In genomic region chr14:32078030-32078793, GRCh38 we compare ENCODE assay signal across 8 cellular contexts. TPM values are rescaled to one million over a fixed set of nuclear protein-coding genes. Genes with fewer than 3 reads are reported as not detected.
DNase-seq lines count a peak whose midpoint lies in the region; ATAC-seq and TF ChIP-seq lines count a peak whose summit lies in the region.

No MANE protein-coding gene starts in this region.

- H3K79me2 ChIP-seq in H9 (ENCODE audit: insufficient read depth, low read length) = peaks cover 9% of the 10 kb centered on the region; the same call in 1 of the 2 replicates
- H3K79me2 ChIP-seq in trophoblast cell (ENCODE audit: control insufficient read depth, insufficient read depth, low read length, poor library complexity) = peaks cover 19% of the 10 kb centered on the region

- H2BK5ac ChIP-seq in H9 (ENCODE audit: insufficient read length, low read length) (no peak overlapping the region), trophoblast cell (ENCODE audit: low read depth, low read length, poor library complexity) (peak overlapping the region; percentile 93)

- H2BK120ac ChIP-seq in H9 (ENCODE audit: low read depth, low read length, poor library complexity, severe bottlenecking) = no peak overlapping the region
- peak overlapping the region; percentile 57 for H2BK120ac ChIP-seq in trophoblast cell (ENCODE audit: insufficient read depth, low read length, poor library complexity)

- H3K4me3 ChIP-seq in adrenal gland (peak overlapping the region; percentile 42 to 95 (median 76)), left ventricle myocardium inferior (peak overlapping the region; percentile 94), trophoblast cell (ENCODE audit: low read depth, low read length) (peak overlapping the region; percentile 100)

- H3K9ac ChIP-seq in H9 (ENCODE audit: extremely low read depth, insufficient read length, low read length) = peak overlapping the region; percentile 75
- peak overlapping the region; percentile 95 for H3K9ac ChIP-seq in trophoblast cell (ENCODE audit: low read length)

- peak overlapping the region; percentile 82; the same call in 1 of the 2 replicates for H3K14ac ChIP-seq in H9 (ENCODE audit: insufficient read depth, low read length)
- peak overlapping the region; percentile 80 for H3K14ac ChIP-seq in trophoblast cell (ENCODE audit: low read length)

- no peak overlapping the region for H3K18ac ChIP-seq in H9 (ENCODE audit: insufficient read length, low read depth, low read length)
- H3K18ac ChIP-seq in trophoblast cell (ENCODE audit: low read length) = peak overlapping the region; percentile 83

- H3K27ac ChIP-seq in H9 (ENCODE audit: insufficient read length, low read depth, low read length) (no peak overlapping the region), adrenal gland (peak overlapping the region; percentile 84 to 99 (median 99)), left ventricle myocardium inferior (replicated peaks) (peak overlapping the region; percentile 99), trophoblast cell (ENCODE audit: low read depth, low read length) (peak overlapping the region; percentile 94)

- H4K91ac ChIP-seq in H9 (ENCODE audit: insufficient read length, low read depth, low read length) (no peak overlapping the region), trophoblast cell (ENCODE audit: low read depth, low read length) (peak overlapping the region; percentile 78)

- H3K4me1 Mint-ChIP-seq in H9 = peaks cover 38 to 40% of the 10 kb centered on the region in 2 experiments

- intact Hi-C loops in adrenal gland (cut with DNase I) (loop anchor here in 1 of 2 donors (5.0 to 10.0 kb wide), 3 partner anchors 124 to 477 kb away; partner anchors contain the start of genes RNU6-7 and RNU6-8), left ventricle myocardium inferior (cut with micrococcal nuclease) (loop anchor here (5.0 to 10.0 kb wide), 2 partner anchors 124 to 663 kb away; partner anchors contain the start of genes RNU6-7 and RNU6-8)

- H3K4me3 Mint-ChIP-seq in H9 = peak overlapping the region; percentile 96 to 98

- H3K79me1 ChIP-seq in H9 (ENCODE audit: insufficient read depth, low read depth, low read length, poor library complexity, severe bottlenecking) = no peaks in the 10 kb centered on the region
- H3K79me1 ChIP-seq in trophoblast cell (ENCODE audit: low read length) = peaks cover 17% of the 10 kb centered on the region

- no peaks in the 10 kb centered on the region for H3K27me3 ChIP-seq in H9 (ENCODE audit: insufficient read depth, low read length)
- no peaks in the 10 kb centered on the region for H3K27me3 ChIP-seq in adrenal gland
- H3K27me3 ChIP-seq in left ventricle myocardium inferior (ENCODE audit: low read depth) = no peaks in the 10 kb centered on the region
- H3K27me3 ChIP-seq in trophoblast cell (ENCODE audit: insufficient read depth, low read length) = no peaks in the 10 kb centered on the region

- H3K9me3 Mint-ChIP-seq in H9 = no peaks in the 10 kb centered on the region; a peak in 1 of 5 replicates

- H3K23ac ChIP-seq in H9 (ENCODE audit: insufficient read length, low read depth, low read length) (no peak overlapping the region), trophoblast cell (ENCODE audit: low read length) (no peak overlapping the region)

- peak overlapping the region; percentile 94 to 99 (median 96) for H3K27ac Mint-ChIP-seq in H9

- H2AK5ac ChIP-seq in H9 (ENCODE audit: insufficient read length, low read length) = no peak overlapping the region
- no peak overlapping the region for H2AK5ac ChIP-seq in trophoblast cell (ENCODE audit: low read length)

- H4K8ac ChIP-seq in H9 (replicated peaks; ENCODE audit: insufficient read length, low read depth, low read length) = no peak overlapping the region
- no peak overlapping the region for H4K8ac ChIP-seq in trophoblast cell (ENCODE audit: low read depth, low read length)

- no peak for ATAC-seq in GM21619 (IDR thresholded peaks at IDR 0.05; ENCODE audit: unreplicated experiment)

- no peak overlapping the region for H3K56ac ChIP-seq in H9 (ENCODE audit: insufficient read length, low read depth, low read length)

- TF ChIP-seq POLR2A in adrenal gland (IDR thresholded peaks at IDR 0.05) = peak in 1 of 2 donors; percentile 53

- H3T11ph ChIP-seq in H9 (ENCODE audit: low read length) = no peak overlapping the region

- H4K20me1 ChIP-seq in H9 (ENCODE audit: control insufficient read depth, insufficient read depth, insufficient read length) = no peaks in the 10 kb centered on the region

- H2BK12ac ChIP-seq in H9 (ENCODE audit: insufficient read length, low read depth, low read length) = no peak overlapping the region
- no peak overlapping the region for H2BK12ac ChIP-seq in trophoblast cell (ENCODE audit: low read length)

- no peak overlapping the region for H4K5ac ChIP-seq in H9 (ENCODE audit: insufficient read length, low read depth, low read length)

- H3K36me3 ChIP-seq in adrenal gland (replicated peaks in 1 of 2) = no peaks in the 10 kb centered on the region
- H3K36me3 ChIP-seq in left ventricle myocardium inferior = no peaks in the 10 kb centered on the region
- H3K36me3 ChIP-seq in trophoblast cell (ENCODE audit: control insufficient read depth in 1 of 2, insufficient read depth in 2 of 2, low read length in 2 of 2) = no peaks in the 10 kb centered on the region

- no peaks in the 10 kb centered on the region; a peak in 1 of 7 replicates for H3K36me3 Mint-ChIP-seq in H9 (ENCODE audit: insufficient read depth in 1 of 3, low read depth in 3 of 3)

- peak; percentile 34 for DNase-seq in DMS153 (lab: John Stamatoyannopoulos, UW)
- DNase-seq in H9 = no peak
- DNase-seq in NCI-H345 treated with DMSO at 0.1 percent for 48 hours (lab: John Stamatoyannopoulos, UW; ENCODE audit: unreplicated experiment) = peak; percentile 43
- peak in 6 of 7 donors; percentile 22 to 62 (median 42) for DNase-seq in adrenal gland
- DNase-seq in left ventricle myocardium inferior = peak; percentile 33
- no peak for DNase-seq in trophoblast cell
- no peak for DNase-seq in hepatic stellate cell (ENCODE audit: low spot score)

- H3K27me3 Mint-ChIP-seq in H9 (ENCODE audit: low read depth) = no peaks in the 10 kb centered on the region

- H3K4ac ChIP-seq in H9 (ENCODE audit: low read depth, low read length) = no peak overlapping the region
- H3K4ac ChIP-seq in trophoblast cell (ENCODE audit: low read depth, low read length) = peak overlapping the region; percentile 81

- H3K4me2 ChIP-seq in H9 (ENCODE audit: insufficient read depth, insufficient read length, low read length) (peak overlapping the region; percentile 76), trophoblast cell (ENCODE audit: low read length) (peak overlapping the region; percentile 60)

- peaks cover 11% of the 10 kb centered on the region for H3K23me2 ChIP-seq in H9 (ENCODE audit: insufficient read length, low read depth, low read length, poor library complexity, severe bottlenecking)

- TF ChIP-seq CTCF in H9 (conservative IDR thresholded peaks at IDR 0.05) (no peak), adrenal gland (IDR thresholded peaks at IDR 0.05) (no peak), left ventricle myocardium inferior (IDR thresholded peaks at IDR 0.05; ENCODE audit: borderline replicate concordance) (no peak)

- no peak overlapping the region for H2BK20ac ChIP-seq in H9 (ENCODE audit: low read depth, low read length, poor library complexity, severe bottlenecking)

- H2AFZ ChIP-seq in H9 (ENCODE audit: low read length) = no peak overlapping the region
- H2AFZ ChIP-seq in trophoblast cell (ENCODE audit: insufficient read depth, low read length, poor library complexity) = peak overlapping the region; percentile 38

- H4K12ac ChIP-seq in trophoblast cell (ENCODE audit: low read depth, low read length) = no peak overlapping the region

- H2BK15ac ChIP-seq in H9 (ENCODE audit: low read depth, low read length) = no peak overlapping the region

- no CpG with 5 or more reads among the region's 27 CpGs for WGBS in H9 (ENCODE audit: extremely low coverage, insufficient read length, low lambda C conversion rate)
- WGBS in adrenal gland, 4 donors = 1 to 3% (median 2%) methylated on average over 27 of the region's 27 CpGs
- no CpG with 5 or more reads among the region's 27 CpGs for WGBS in trophoblast cell (ENCODE audit: extremely low coverage, insufficient coverage, insufficient read length)

- H3K4me1 ChIP-seq in H9 (ENCODE audit: insufficient read depth, low read length) (no peaks in the 10 kb centered on the region; the same call in 1 of the 2 replicates), adrenal gland (replicated peaks in 1 of 2) (peaks cover 4 to 50% of the 10 kb centered on the region in 2 donors), left ventricle myocardium inferior (peaks cover 88% of the 10 kb centered on the region), trophoblast cell (ENCODE audit: control insufficient read depth in 1 of 2, insufficient read depth in 2 of 2, low read length in 2 of 2) (peaks cover 3% of the 10 kb centered on the region in 2 experiments)

- H3K9me3 ChIP-seq in H9 (ENCODE audit: control insufficient read depth, low read depth, low read length) = no peaks in the 10 kb centered on the region
- no peaks in the 10 kb centered on the region for H3K9me3 ChIP-seq in adrenal gland (replicated peaks in 1 of 3)
- H3K9me3 ChIP-seq in left ventricle myocardium inferior (replicated peaks) = no peaks in the 10 kb centered on the region
- no peaks in the 10 kb centered on the region for H3K9me3 ChIP-seq in trophoblast cell (ENCODE audit: insufficient read depth, low read depth, low read length)

RNA-seq across cellular contexts. Expression of gene ARHGAP5, which starts 1.1 kb away (rescaled TPM):
- total RNA-seq in H9 (2021) (71.4 and 73.8 TPM in 2 replicates), adrenal gland (10 to 100 TPM; 42.3 to 100.0 (median 79.9) TPM), left ventricle myocardium inferior (238 TPM)
- 10 to 100 TPM; 11.9 to 49.1 (median 15.8) TPM for polyA plus RNA-seq in adrenal gland
- 40.8 and 43.6 TPM in 2 replicates for polyA plus RNA-seq in trophoblast cell (2013)

Comparison
In these comparisons a context has a peak if more than half of its experiments do, and no peak if none do; other contexts are left out.
1. DNase-seq: peak in DMS153 (single experiment), NCI-H345 treated with DMSO at 0.1 percent for 48 hours (single experiment), adrenal gland (6 of 7) and left ventricle myocardium inferior (single experiment); none in H9 (single experiment), trophoblast cell (0 of 2) and hepatic stellate cell (single experiment).
2. Peak in every context shown above with its lines, with median percentiles within 50 percentile points of each other: H3K4me3 ChIP-seq.